ENCODE assay signal across 12 cellular contexts in the genomic region with DNA sequence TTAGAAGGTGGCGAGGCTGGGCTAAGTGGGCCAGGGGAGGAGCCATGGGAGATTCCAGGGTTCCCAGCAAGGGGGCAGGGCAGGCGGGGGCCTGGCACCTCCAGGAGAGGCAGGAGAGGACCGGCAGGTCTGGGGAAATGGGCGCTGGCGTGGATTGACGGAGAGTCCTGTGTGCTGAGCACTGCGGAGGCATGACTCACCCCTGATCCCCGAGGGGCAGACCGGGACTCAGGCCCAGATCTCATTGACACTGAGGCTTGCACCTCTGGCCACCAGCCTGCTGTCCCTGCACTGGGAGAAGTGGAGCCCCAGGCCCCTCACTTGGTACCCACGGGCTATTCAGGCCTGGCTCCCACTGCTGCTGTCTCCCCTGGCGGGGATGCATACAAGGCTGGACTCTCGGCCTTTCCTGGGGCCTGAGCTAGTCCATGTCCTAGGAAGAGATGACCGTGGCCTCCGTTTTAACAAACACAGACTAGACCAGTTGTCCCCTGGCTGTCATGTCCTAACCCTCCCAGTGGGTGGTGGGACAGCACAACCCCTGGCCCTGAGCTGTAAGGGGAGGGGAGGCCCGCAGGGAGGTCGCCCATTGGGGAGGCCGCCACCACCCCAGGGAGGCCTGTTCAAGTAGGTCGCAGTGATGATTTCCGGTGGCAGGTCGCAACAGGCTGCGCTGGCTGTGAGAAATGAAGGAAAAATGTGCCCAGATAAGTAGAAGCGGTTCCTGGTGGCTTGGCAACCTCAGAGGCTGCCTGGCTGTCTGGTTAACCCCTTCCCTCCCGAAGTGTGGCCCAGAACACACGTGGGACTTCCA. TPM values are rescaled to one million over a fixed set of nuclear protein-coding genes. Genes with fewer than 3 reads are reported as not detected.
DNase-seq lines count a peak whose midpoint lies in the region; ATAC-seq, FAIRE-seq and TF ChIP-seq lines count a peak whose summit lies in the region.
"Had no signal": no experiment of that assay in that cellular context is flagged by ENCODE, and none has a peak within 500 bp of the region (broad histone marks: within the 10 kb centered on the region; RNA-seq: fewer than 3 reads in every experiment).

No MANE protein-coding gene starts in this region.

- POLR2A ChIA-PET in HCT116 (lab: Charles Lee), result interaction anchor here (1.2 kb wide), 1 partner anchor 49 kb away, joined by 3 read pairs; no protein-coding TSS in a partner anchor

- no peak for TF ChIP-seq EP300 in suprapubic skin (IDR thresholded peaks at IDR 0.05)

- H3K4me1 ChIP-seq in HCT116 (ENCODE audit: control insufficient read depth in 1 of 2, insufficient read depth in 2 of 2, low read length in 2 of 2), result peaks cover 24 to 33% of the 10 kb centered on the region in 2 experiments
- peaks cover 21% of the 10 kb centered on the region for H3K4me1 ChIP-seq in adipocyte (ENCODE audit: control insufficient read depth, insufficient read depth, low read length)
- H3K4me1 ChIP-seq in suprapubic skin, result peaks cover 45% of the 10 kb centered on the region

- RAD21 ChIA-PET in HCT116 (lab: Charles Lee; ENCODE audit: low non-redundant PET in 1 of 2, low total read pairs in 2 of 2, uncharacterized antibody in 2 of 2, unreplicated experiment in 2 of 2), result no interaction called here

- peak overlapping the region; percentile 69 for H3K27ac ChIP-seq in HCT116 (ENCODE audit: low read depth, low read length)
- H3K27ac ChIP-seq in suprapubic skin, result peak overlapping the region; percentile 50

- ATAC-seq in HCT116, result peak; percentile 85
- ATAC-seq in left ventricle myocardium superior, result peak; percentile 91
- no peak for ATAC-seq in stimulated activated memory B cell treated with anti-CD40 and anti-IgM and Interleukin-4, amounts not matched to agents 10 μg/mL and 1 μg/mL and 100 μg/mL, for 72 hours
- ATAC-seq: stimulated activated effector memory CD8-positive, alpha-beta T cell treated with anti-CD3 and anti-CD28 coated beads, Interleukin-12 subunit alpha, Interleukin-12 subunit beta, amount 100 ng/mL, for 72 hours had no signal

- H3K4me1 Mint-ChIP-seq in stimulated activated memory B cell treated with anti-CD40 and anti-IgM and Interleukin-4, amounts not matched to agents 10 μg/mL and 1 μg/mL and 100 μg/mL, for 72 hours, result peaks cover 6% of the 10 kb centered on the region

- H4K20me1 ChIP-seq in HCT116 (ENCODE audit: insufficient read depth), result no peaks in the 10 kb centered on the region

- peak overlapping the region; percentile 52 for H2AFZ ChIP-seq in HCT116 (ENCODE audit: low read depth, low read length, poor library complexity, severe bottlenecking)

- H3K36me3 Mint-ChIP-seq in stimulated activated memory B cell treated with anti-CD40 and anti-IgM and Interleukin-4, amounts not matched to agents 10 μg/mL and 1 μg/mL and 100 μg/mL, for 72 hours, result no peaks in the 10 kb centered on the region
- H3K36me3 Mint-ChIP-seq: activated CD4-positive, alpha-beta memory T cell treated with anti-CD3 and anti-CD28 coated beads for 36 hours; stimulated activated effector memory CD8-positive, alpha-beta T cell treated with anti-CD3 and anti-CD28 coated beads, Interleukin-12 subunit alpha, Interleukin-12 subunit beta, amount 100 ng/mL, for 72 hours had no signal

- no peak overlapping the region for H3K4me3 Mint-ChIP-seq in stimulated activated memory B cell treated with anti-CD40 and anti-IgM and Interleukin-4, amounts not matched to agents 10 μg/mL and 1 μg/mL and 100 μg/mL, for 72 hours
- H3K4me3 Mint-ChIP-seq: activated CD4-positive, alpha-beta memory T cell treated with anti-CD3 and anti-CD28 coated beads for 36 hours; stimulated activated effector memory CD8-positive, alpha-beta T cell treated with anti-CD3 and anti-CD28 coated beads, Interleukin-12 subunit alpha, Interleukin-12 subunit beta, amount 100 ng/mL, for 72 hours had no signal

- no peaks in the 10 kb centered on the region for H3K79me2 ChIP-seq in HCT116 (ENCODE audit: insufficient read depth, low read length)

- peaks cover 10% of the 10 kb centered on the region for H3K9me3 Mint-ChIP-seq in stimulated activated memory B cell treated with anti-CD40 and anti-IgM and Interleukin-4, amounts not matched to agents 10 μg/mL and 1 μg/mL and 100 μg/mL, for 72 hours

- H3K27me3 Mint-ChIP-seq in stimulated activated memory B cell treated with anti-CD40 and anti-IgM and Interleukin-4, amounts not matched to agents 10 μg/mL and 1 μg/mL and 100 μg/mL, for 72 hours, result peaks cover 77% of the 10 kb centered on the region

- TF ChIP-seq CTCF in HCT116 (IDR thresholded peaks at IDR 0.05 in 2 of 3, conservative IDR thresholded peaks at IDR 0.05 in 1 of 3; ENCODE audit: borderline replicate concordance in 1 of 3, insufficient read depth in 1 of 3, low read depth in 2 of 3, low read length in 2 of 3) (no peak), suprapubic skin (IDR thresholded peaks at IDR 0.05) (no peak)

- DNase-seq in HCT116 (ENCODE audit: low read depth, low spot score) (peak; percentile 61), adipocyte (ENCODE audit: low read depth) (peak; percentile 48), left ventricle myocardium superior (peak; percentile 78), suprapubic skin (ENCODE audit: low spot score in 2 of 2) (peak in 1 of 2 donors; percentile 82), GM12891 (ENCODE audit: insufficient read length, low spot score) (no peak), medulla oblongata (ENCODE audit: extremely low spot score) (no peak), HUDEP-2 (lab: John Stamatoyannopoulos, UW; ENCODE audit: unreplicated experiment in 76 of 76) (no peak)
- DNase-seq: activated CD4-positive, alpha-beta memory T cell treated with anti-CD3 and anti-CD28 coated beads for 36 hours; dermis blood vessel endothelial cell; NCI-H526 had no signal

- TF ChIP-seq RAD21 in HCT116 (IDR thresholded peaks at IDR 0.05; ENCODE audit: low read depth), result no peak

- H3K36me3 ChIP-seq in HCT116 (ENCODE audit: control insufficient read depth in 1 of 2, insufficient read depth in 2 of 2, low read length in 2 of 2) (no peaks in the 10 kb centered on the region), adipocyte (ENCODE audit: control insufficient read depth, insufficient read depth, low read length, severe bottlenecking) (no peaks in the 10 kb centered on the region), suprapubic skin (no peaks in the 10 kb centered on the region)

- CTCF ChIA-PET in HCT116 (lab: Charles Lee), result interaction anchor here (0.9 to 1.4 kb wide), 3 partner anchors 12 to 390 kb away, joined by 3 to 4 read pairs (median 3); no protein-coding TSS in a partner anchor

- H3K27ac Mint-ChIP-seq in stimulated activated memory B cell treated with anti-CD40 and anti-IgM and Interleukin-4, amounts not matched to agents 10 μg/mL and 1 μg/mL and 100 μg/mL, for 72 hours, result no peak overlapping the region
- H3K27ac Mint-ChIP-seq: activated CD4-positive, alpha-beta memory T cell treated with anti-CD3 and anti-CD28 coated beads for 36 hours; stimulated activated effector memory CD8-positive, alpha-beta T cell treated with anti-CD3 and anti-CD28 coated beads, Interleukin-12 subunit alpha, Interleukin-12 subunit beta, amount 100 ng/mL, for 72 hours had no signal

- H3K4me2 ChIP-seq in HCT116 (ENCODE audit: low read length), result peak overlapping the region; percentile 79

- H3K9me2 ChIP-seq in HCT116 (ENCODE audit: insufficient read depth), result no peaks in the 10 kb centered on the region

- no peak for FAIRE-seq in GM12891 (lab: Jason Lieb, UNC)

- 34% methylated on average over 13 of the region's 24 CpGs for WGBS in suprapubic skin

- no TSS peak for BruUV-seq in HCT116 (replicated peaks; lab: Mats Ljungman, UMichigan)

- H3K9ac ChIP-seq in HCT116 (ENCODE audit: low read length) (peak overlapping the region; percentile 60), adipocyte (ENCODE audit: low read length) (peak overlapping the region; percentile 26)

- H3K27me3 ChIP-seq in HCT116 (ENCODE audit: insufficient read depth, low read length) (no peaks in the 10 kb centered on the region), adipocyte (replicated peaks; ENCODE audit: control insufficient read depth, insufficient read depth, low read length) (peaks cover 17% of the 10 kb centered on the region), suprapubic skin (peaks cover 6% of the 10 kb centered on the region)

- H3K4me3 ChIP-seq in HCT116 (replicated peaks in 1 of 2; ENCODE audit: low read depth in 1 of 2, low read length in 2 of 2) (peak overlapping the region; percentile 21 to 43), adipocyte (ENCODE audit: low read length) (no peak overlapping the region), suprapubic skin (peak overlapping the region; percentile 19)

- intact Hi-C loops in HCT116 (cut with micrococcal nuclease) (no loop called here), left ventricle myocardium superior (cut with micrococcal nuclease) (no loop called here)

- H3K9me3 ChIP-seq in HCT116 (ENCODE audit: control insufficient read depth in 1 of 2, insufficient read depth in 1 of 2, low read depth in 1 of 2, low read length in 2 of 2) (no peaks in the 10 kb centered on the region), adipocyte (ENCODE audit: control insufficient read depth, low read length) (peaks cover 8% of the 10 kb centered on the region), suprapubic skin (no peaks in the 10 kb centered on the region)

- no peak for TF ChIP-seq POLR2A in HCT116 (IDR thresholded peaks at IDR 0.05; ENCODE audit: borderline replicate concordance, extremely low read depth, insufficient read depth, insufficient read length)
- no peak for TF ChIP-seq POLR2A in suprapubic skin (IDR thresholded peaks at IDR 0.05)
- no peak for TF ChIP-seq POLR2A in GM12891 (IDR thresholded peaks at IDR 0.05; ENCODE audit: low read depth, low read length)

TF ChIP-seq in HCT116, 20 proteins besides CTCF, POLR2A, EP300 and RAD21 (continues in another document):
- no peak for TF ChIP-seq CEBPB (IDR thresholded peaks at IDR 0.05; ENCODE audit: low read depth)
- no peak for TF ChIP-seq TCF7L2 (IDR thresholded peaks at IDR 0.05; ENCODE audit: borderline replicate concordance, extremely low read depth, insufficient read depth, insufficient read length)
- TF ChIP-seq, protein P1, sequence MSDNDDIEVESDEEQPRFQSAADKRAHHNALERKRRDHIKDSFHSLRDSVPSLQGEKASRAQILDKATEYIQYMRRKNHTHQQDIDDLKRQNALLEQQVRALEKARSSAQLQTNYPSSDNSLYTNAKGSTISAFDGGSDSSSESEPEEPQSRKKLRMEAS (IDR thresholded peaks at IDR 0.05), result no peak
- TF ChIP-seq POLR2AphosphoS5 (IDR thresholded peaks at IDR 0.05; ENCODE audit: low read depth, low read length), result no peak

TF ChIP-seq in GM12891, 5 proteins besides CTCF, POLR2A, EP300 and RAD21:
- TF ChIP-seq TAF1 (IDR thresholded peaks at IDR 0.05; ENCODE audit: low read depth, low read length) (no peak), PAX5 (IDR thresholded peaks at IDR 0.05; ENCODE audit: insufficient read depth, low read length, severe bottlenecking) (no peak), SPI1 (IDR thresholded peaks at IDR 0.05; ENCODE audit: low read depth, low read length) (no peak), POLR2AphosphoS5 (IDR thresholded peaks at IDR 0.05; ENCODE audit: low read depth, low read length) (no peak), POU2F2 (IDR thresholded peaks at IDR 0.05; ENCODE audit: low read depth, low read length) (no peak)

RNA-seq across cellular contexts. Expression of gene RIPK4, which starts 39.7 kb away (rescaled TPM):
- total RNA-seq in HCT116 (2021; ENCODE audit: unreplicated experiment) (9.9 TPM), left ventricle myocardium superior (0.17 TPM), suprapubic skin (10 to 100 TPM; 38.6 to 59.5 (median 50.0) TPM)
- polyA plus RNA-seq in HCT116 (2012), result 8.2 and 11.1 TPM in 2 replicates
- 0.10 TPM for polyA plus RNA-seq in GM12891 (2012; ENCODE audit: low read depth, missing spikeins)

Comparison
In these comparisons a context has a peak if more than half of its experiments do, and no peak if none do; other contexts are left out.
1. DNase-seq: peak in HCT116 (single experiment), adipocyte (single experiment) and left ventricle myocardium superior (single experiment); none in GM12891 (single experiment), medulla oblongata (single experiment) and HUDEP-2 (0 of 76).